In genomic region chr2:42238644-42239288, GRCh38 we compare ENCODE assay signal across 8 cellular contexts.
A peak's percentile ranks its signal among the peaks of the same experiment; 100 is the strongest.
DNase-seq lines count a peak whose midpoint lies in the region; ATAC-seq and TF ChIP-seq lines count a peak whose summit lies in the region.

No MANE protein-coding gene starts in this region.

- CTCF ChIA-PET in activated CD4-positive, alpha-beta T cell treated with anti-CD3 and anti-CD28 coated beads for 36 hours (lab: Charles Lee) = interaction anchor here (0.8 to 9.0 kb wide), 12 partner anchors 10 to 152 kb away, joined by 3 to 64 read pairs (median 4); no protein-coding TSS in a partner anchor

- no peaks in the 10 kb centered on the region for H3K9me3 Mint-ChIP-seq in activated CD4-positive, alpha-beta T cell treated with anti-CD3 and anti-CD28 coated beads for 36 hours (ENCODE audit: low read depth)
- H3K9me3 Mint-ChIP-seq in endodermal cell = no peaks in the 10 kb centered on the region

- POLR2A ChIA-PET in activated CD4-positive, alpha-beta T cell treated with anti-CD3 and anti-CD28 coated beads for 36 hours (lab: Charles Lee) = interaction anchor here (0.7 kb wide), 1 partner anchor 128 kb away, joined by 6 read pairs; no protein-coding TSS in a partner anchor

- WGBS in endodermal cell (ENCODE audit: insufficient coverage in 1 of 2, insufficient read length in 1 of 2), 2 experiments = 80 to 81% methylated on average over 3 to 7 of the region's 7 CpGs

- H3K9me3 ChIP-seq in endodermal cell (ENCODE audit: control insufficient read depth, low read length) (no peaks in the 10 kb centered on the region), neutrophil (no peaks in the 10 kb centered on the region)

- H3K27me3 Mint-ChIP-seq in activated CD4-positive, alpha-beta T cell treated with anti-CD3 and anti-CD28 coated beads for 36 hours = no peaks in the 10 kb centered on the region
- no peaks in the 10 kb centered on the region for H3K27me3 Mint-ChIP-seq in endodermal cell (ENCODE audit: insufficient read depth)

- no peak overlapping the region for H3K9ac ChIP-seq in endodermal cell (ENCODE audit: extremely low read depth, low read length, poor library complexity, severe bottlenecking)

- peaks cover 1% of the 10 kb centered on the region for H3K4me1 ChIP-seq in endodermal cell (ENCODE audit: control insufficient read depth, insufficient read depth, low read length)
- H3K4me1 ChIP-seq in neutrophil (ENCODE audit: control insufficient read depth in 1 of 2, insufficient read depth in 1 of 2, low read depth in 1 of 2, low read length in 1 of 2) = peaks cover 55 to 59% of the 10 kb centered on the region in 2 experiments

- no peak overlapping the region for H3K27ac Mint-ChIP-seq in activated CD4-positive, alpha-beta T cell treated with anti-CD3 and anti-CD28 coated beads for 36 hours
- H3K27ac Mint-ChIP-seq in endodermal cell = no peak overlapping the region

- H3K27ac ChIP-seq in endodermal cell (ENCODE audit: low read depth, low read length) (no peak overlapping the region), neutrophil (no peak overlapping the region)

- DNase-seq in DMS53 treated with DMSO at 0.1 percent for 48 hours (lab: John Stamatoyannopoulos, UW; ENCODE audit: unreplicated experiment) = peak; percentile 62
- DNase-seq in LHCN-M2 (ENCODE audit: low read depth) = peak; percentile 26
- DNase-seq in activated CD4-positive, alpha-beta T cell treated with anti-CD3 and anti-CD28 coated beads for 36 hours = peak; percentile 66
- peak; percentile 87 for DNase-seq in endodermal cell
- DNase-seq in iPS-NIHi11 (ENCODE audit: low spot score) = no peak

- H3K27me3 ChIP-seq in endodermal cell (ENCODE audit: control insufficient read depth, insufficient read depth, low read length, poor library complexity, severe bottlenecking) (no peaks in the 10 kb centered on the region), neutrophil (no peaks in the 10 kb centered on the region)

- peaks cover 79% of the 10 kb centered on the region for H3K4me1 Mint-ChIP-seq in activated CD4-positive, alpha-beta T cell treated with anti-CD3 and anti-CD28 coated beads for 36 hours
- peaks cover 14% of the 10 kb centered on the region for H3K4me1 Mint-ChIP-seq in endodermal cell

- ATAC-seq in GM19455 (IDR thresholded peaks at IDR 0.05; ENCODE audit: unreplicated experiment) (peak; percentile 69), HG03139 (IDR thresholded peaks at IDR 0.05; ENCODE audit: unreplicated experiment) (no peak)
- peak; percentile 91 for ATAC-seq in activated CD4-positive, alpha-beta T cell treated with anti-CD3 and anti-CD28 coated beads for 36 hours

- H3K36me3 Mint-ChIP-seq in activated CD4-positive, alpha-beta T cell treated with anti-CD3 and anti-CD28 coated beads for 36 hours (ENCODE audit: low read depth) = no peaks in the 10 kb centered on the region
- H3K36me3 Mint-ChIP-seq in endodermal cell (ENCODE audit: low read depth) = no peaks in the 10 kb centered on the region

- intact Hi-C loops in activated CD4-positive, alpha-beta T cell treated with anti-CD3 and anti-CD28 coated beads for 36 hours (cut with DNase I, micrococcal nuclease) = loop anchor here (1.0 to 5.0 kb wide), 3 partner anchors 66 to 371 kb away; no protein-coding TSS in a partner anchor

- H3K4me3 Mint-ChIP-seq in activated CD4-positive, alpha-beta T cell treated with anti-CD3 and anti-CD28 coated beads for 36 hours = no peak overlapping the region
- no peak overlapping the region for H3K4me3 Mint-ChIP-seq in endodermal cell

- TF ChIP-seq CTCF in endodermal cell (conservative IDR thresholded peaks at IDR 0.05) (peak; percentile 82), neutrophil (IDR thresholded peaks at IDR 0.05) (peak; percentile 18)

- H3K36me3 ChIP-seq in endodermal cell (ENCODE audit: control insufficient read depth, insufficient read depth, low read length) = no peaks in the 10 kb centered on the region
- H3K36me3 ChIP-seq in neutrophil = no peaks in the 10 kb centered on the region

- H3K4me3 ChIP-seq in endodermal cell (ENCODE audit: low read length) (no peak overlapping the region), neutrophil (ENCODE audit: low read depth in 1 of 2, low read length in 1 of 2) (no peak overlapping the region)
